Comparison of ENCODE assay signal across 22 cellular contexts in genomic region chr20:42959996-42960395, GRCh38.
DNase-seq lines count a peak whose midpoint lies in the region; ATAC-seq, FAIRE-seq and TF ChIP-seq lines count a peak whose summit lies in the region.
"Had no signal": no experiment of that assay in that cellular context is flagged by ENCODE, and none has a peak within 500 bp of the region (broad histone marks: within the 10 kb centered on the region; RNA-seq: fewer than 3 reads in every experiment).

No MANE protein-coding gene starts in this region.

- 0% methylated on average over 2 of the region's 2 CpGs for WGBS in HepG2 (ENCODE audit: low lambda C conversion rate)
- 62% methylated on average over 1 of the region's 2 CpGs for WGBS in right lobe of liver (ENCODE audit: insufficient coverage, low coverage, low lambda C conversion rate, missing lambda C conversion rate)

- H3K27me3 ChIP-seq in HepG2 (ENCODE audit: control insufficient read depth in 1 of 2, insufficient read depth in 2 of 2, low read length in 2 of 2) (no peaks in the 10 kb centered on the region), right lobe of liver (no peaks in the 10 kb centered on the region), Karpas-422 (ENCODE audit: low read length) (no peaks in the 10 kb centered on the region), A673 (replicated peaks; ENCODE audit: insufficient read depth, low read depth, low read length, poor library complexity) (peaks cover 17% of the 10 kb centered on the region)
- H3K27me3 ChIP-seq: BLaER1 treated with 17β-estradiol and CSF1 and Interleukin-3, amounts not matched to agents 10 nM and 100 nM had no signal

- DNase-seq in HepG2 (ENCODE audit: low spot score) (no peak), right lobe of liver (no peak), Karpas-422 (no peak), progenitor cell of endocrine pancreas (ENCODE audit: low spot score, unreplicated experiment) (no peak), A673 (ENCODE audit: low spot score) (no peak)
- DNase-seq in natural killer cell treated with Interleukin-12 subunit alpha and Interleukin-12 subunit beta and Interleukin-15 and Interleukin-18, amount 100 ng/mL, for 72 hours (ENCODE audit: low spot score): no peak
- DNase-seq in activated CD4-positive, alpha-beta T cell treated with anti-CD3 and anti-CD28 coated beads, Interleukin-2, amount 10 ng/mL, durations not matched to agents 24 days and 14 days: no peak
- DNase-seq: AML-193; Caco-2; Calu3; CD4-positive, alpha-beta T cell; CD8-positive, alpha-beta T cell; DMS79 treated with DMSO at 0.1 percent for 48 hours; GF-D8 had no signal

- no peak overlapping the region for H3K27ac ChIP-seq in HepG2 (ENCODE audit: extremely low read length, insufficient read depth, low read length)
- no peak overlapping the region for H3K27ac ChIP-seq in right lobe of liver
- H3K27ac ChIP-seq in Karpas-422 (ENCODE audit: low read length): peak overlapping the region; percentile 93
- H3K27ac ChIP-seq in A673 (ENCODE audit: low read depth, low read length, poor library complexity, severe bottlenecking): no peak overlapping the region
- H3K27ac ChIP-seq: 22Rv1; BLaER1 treated with 17β-estradiol and CSF1 and Interleukin-3, amounts not matched to agents 10 nM and 100 nM; C4-2B had no signal

- CTCF ChIA-PET in HepG2 (lab: Yijun Ruan, JAX; ENCODE audit: low intra/inter-chr PET ratio, low total read pairs) (no interaction called here), A673 (lab: Charles Lee) (no interaction called here)

- H3K36me3 ChIP-seq in HepG2 (replicated peaks in 1 of 2; ENCODE audit: control insufficient read depth in 1 of 2, insufficient read depth in 2 of 2, low read length in 2 of 2): no peaks in the 10 kb centered on the region
- no peaks in the 10 kb centered on the region for H3K36me3 ChIP-seq in right lobe of liver
- peaks cover 15% of the 10 kb centered on the region for H3K36me3 ChIP-seq in Karpas-422 (ENCODE audit: insufficient read depth, low read length)
- H3K36me3 ChIP-seq in A673 (ENCODE audit: insufficient read depth, low read length, poor library complexity, severe bottlenecking): no peaks in the 10 kb centered on the region
- H3K36me3 ChIP-seq: BLaER1 treated with 17β-estradiol and CSF1 and Interleukin-3, amounts not matched to agents 10 nM and 100 nM had no signal

- no peak overlapping the region for H3K4me2 ChIP-seq in HepG2 (ENCODE audit: low read depth, low read length)
- no peak overlapping the region for H3K4me2 ChIP-seq in Karpas-422 (ENCODE audit: low read depth, low read length, poor library complexity, severe bottlenecking)
- H3K4me2 ChIP-seq: BLaER1 treated with 17β-estradiol and CSF1 and Interleukin-3, amounts not matched to agents 10 nM and 100 nM had no signal

- H3K9ac ChIP-seq in HepG2 (ENCODE audit: insufficient read depth, low read depth, low read length) (no peak overlapping the region), Karpas-422 (ENCODE audit: low read length) (peak overlapping the region; percentile 22; the same call in 1 of the 2 replicates)
- H3K9ac ChIP-seq: BLaER1 treated with 17β-estradiol and CSF1 and Interleukin-3, amounts not matched to agents 10 nM and 100 nM had no signal

- no peak overlapping the region for H3K4me3 ChIP-seq in HepG2 (replicated peaks in 1 of 3; ENCODE audit: insufficient read depth in 1 of 3, low read depth in 2 of 3, low read length in 3 of 3)
- no peak overlapping the region for H3K4me3 ChIP-seq in right lobe of liver
- no peak overlapping the region for H3K4me3 ChIP-seq in Karpas-422 (ENCODE audit: low read length)
- H3K4me3 ChIP-seq in A673 (ENCODE audit: low read depth, low read length, poor library complexity, severe bottlenecking): no peak overlapping the region
- H3K4me3 ChIP-seq: BLaER1 treated with 17β-estradiol and CSF1 and Interleukin-3, amounts not matched to agents 10 nM and 100 nM had no signal

- TF ChIP-seq RAD21 in HepG2 (CRISPR knock-in tag; IDR thresholded peaks at IDR 0.05): no peak

- FAIRE-seq in HepG2 (lab: Jason Lieb, UNC): peak; percentile 34
- FAIRE-seq: D721Med, G401.6, GM12891, GM19239 had no signal

- no peaks in the 10 kb centered on the region for H4K20me1 ChIP-seq in HepG2 (ENCODE audit: insufficient read depth, low read length)
- no peaks in the 10 kb centered on the region for H4K20me1 ChIP-seq in Karpas-422 (ENCODE audit: insufficient read depth, low read depth, low read length)
- H4K20me1 ChIP-seq: BLaER1 treated with 17β-estradiol and CSF1 and Interleukin-3, amounts not matched to agents 10 nM and 100 nM had no signal

- H3K4me1 ChIP-seq in HepG2 (ENCODE audit: insufficient read depth, low read length) (no peaks in the 10 kb centered on the region), right lobe of liver (peaks cover 0 to 20% (median 3%) of the 10 kb centered on the region in 4 donors), Karpas-422 (ENCODE audit: low read length) (peaks cover 80% of the 10 kb centered on the region), A673 (ENCODE audit: insufficient read depth, low read length, poor library complexity, severe bottlenecking) (no peaks in the 10 kb centered on the region)
- H3K4me1 ChIP-seq: BLaER1 treated with 17β-estradiol and CSF1 and Interleukin-3, amounts not matched to agents 10 nM and 100 nM; Caco-2 had no signal

- no peaks in the 10 kb centered on the region for H3K9me2 ChIP-seq in Karpas-422 (replicated peaks; ENCODE audit: insufficient read depth, low read length)

- no peak overlapping the region for H3K4me3 Mint-ChIP-seq in progenitor cell of endocrine pancreas (ENCODE audit: low read depth)
- H3K4me3 Mint-ChIP-seq in natural killer cell treated with Interleukin-12 subunit alpha and Interleukin-12 subunit beta and Interleukin-15 and Interleukin-18, amount 100 ng/mL, for 72 hours: no peak overlapping the region
- no peak overlapping the region for H3K4me3 Mint-ChIP-seq in activated CD4-positive, alpha-beta T cell treated with anti-CD3 and anti-CD28 coated beads, Interleukin-2, amount 10 ng/mL, durations not matched to agents 24 days and 14 days
- H3K4me3 Mint-ChIP-seq: B cell; CD4-positive, alpha-beta T cell; CD8-positive, alpha-beta T cell had no signal

- TF ChIP-seq POLR2A in HepG2 (IDR thresholded peaks at IDR 0.05; ENCODE audit: insufficient read depth in 1 of 2, low read depth in 2 of 2, low read length in 2 of 2) (no peak), right lobe of liver (IDR thresholded peaks at IDR 0.05) (no peak)

- POLR2A ChIA-PET in HepG2 (lab: Yijun Ruan, JAX) (no interaction called here), A673 (lab: Charles Lee; ENCODE audit: low non-redundant PET) (no interaction called here)

- H3K4me1 Mint-ChIP-seq in progenitor cell of endocrine pancreas (ENCODE audit: low read depth): peaks cover 50% of the 10 kb centered on the region
- H3K4me1 Mint-ChIP-seq in natural killer cell treated with Interleukin-12 subunit alpha and Interleukin-12 subunit beta and Interleukin-15 and Interleukin-18, amount 100 ng/mL, for 72 hours (ENCODE audit: low read depth in 2 of 2): no peaks in the 10 kb centered on the region
- no peaks in the 10 kb centered on the region for H3K4me1 Mint-ChIP-seq in activated CD4-positive, alpha-beta T cell treated with anti-CD3 and anti-CD28 coated beads, Interleukin-2, amount 10 ng/mL, durations not matched to agents 24 days and 14 days
- H3K4me1 Mint-ChIP-seq: B cell had no signal

- in situ Hi-C loops in HepG2 (cut with HindIII; ENCODE audit: extremely low pct_ligation_motif_present, low pct_unique_long_range_greater_than_20kb): no loop called here

- H3K27ac Mint-ChIP-seq in progenitor cell of endocrine pancreas: peak overlapping the region; percentile 14
- no peak overlapping the region for H3K27ac Mint-ChIP-seq in natural killer cell treated with Interleukin-12 subunit alpha and Interleukin-12 subunit beta and Interleukin-15 and Interleukin-18, amount 100 ng/mL, for 72 hours
- H3K27ac Mint-ChIP-seq in activated CD4-positive, alpha-beta T cell treated with anti-CD3 and anti-CD28 coated beads, Interleukin-2, amount 10 ng/mL, durations not matched to agents 24 days and 14 days: no peak overlapping the region
- H3K27ac Mint-ChIP-seq: B cell; CD4-positive, alpha-beta T cell; CD8-positive, alpha-beta T cell had no signal

- ATAC-seq in HepG2: no peak
- no peak for ATAC-seq in right lobe of liver
- ATAC-seq in natural killer cell treated with Interleukin-12 subunit alpha and Interleukin-12 subunit beta and Interleukin-15 and Interleukin-18, amount 100 ng/mL, for 72 hours: no peak
- ATAC-seq: CD8-positive, alpha-beta T cell had no signal

- no peaks in the 10 kb centered on the region for H3K79me2 ChIP-seq in HepG2 (ENCODE audit: insufficient read depth, low read length)
- no peaks in the 10 kb centered on the region for H3K79me2 ChIP-seq in Karpas-422 (ENCODE audit: low read length)

- H3K9me3 ChIP-seq in HepG2 (ENCODE audit: low read length): no peaks in the 10 kb centered on the region
- H3K9me3 ChIP-seq in right lobe of liver: no peaks in the 10 kb centered on the region
- peaks cover 3% of the 10 kb centered on the region; the same call in 1 of the 2 replicates for H3K9me3 ChIP-seq in Karpas-422 (ENCODE audit: low read length)
- no peaks in the 10 kb centered on the region for H3K9me3 ChIP-seq in A673 (ENCODE audit: low read depth, low read length, poor library complexity, severe bottlenecking)
- H3K9me3 ChIP-seq: BLaER1 treated with 17β-estradiol and CSF1 and Interleukin-3, amounts not matched to agents 10 nM and 100 nM; Caco-2 had no signal

- H2AFZ ChIP-seq in HepG2 (ENCODE audit: low read length) (no peak overlapping the region), Karpas-422 (ENCODE audit: low read length) (no peak overlapping the region)

- no TSS peak for BruUV-seq in HepG2 (replicated peaks; lab: Mats Ljungman, UMichigan)
- no TSS peak for BruUV-seq in A673 (replicated peaks; lab: Mats Ljungman, UMichigan)

- intact Hi-C loops in HepG2 (cut with micrococcal nuclease; ENCODE audit: unreplicated experiment) (no loop called here), right lobe of liver (cut with DNase I) (no loop called here), A673 (cut with micrococcal nuclease; ENCODE audit: unreplicated experiment) (loop anchor here (10.0 kb wide), 1 partner anchor 55 kb away; no protein-coding TSS in a partner anchor)
- intact Hi-C loops in activated CD4-positive, alpha-beta T cell treated with anti-CD3 and anti-CD28 coated beads, Interleukin-2, amount 10 ng/mL, durations not matched to agents 24 days and 14 days (cut with micrococcal nuclease): no loop called here

- H3K27me3 Mint-ChIP-seq in progenitor cell of endocrine pancreas: no peaks in the 10 kb centered on the region
- no peaks in the 10 kb centered on the region for H3K27me3 Mint-ChIP-seq in natural killer cell treated with Interleukin-12 subunit alpha and Interleukin-12 subunit beta and Interleukin-15 and Interleukin-18, amount 100 ng/mL, for 72 hours
- no peaks in the 10 kb centered on the region for H3K27me3 Mint-ChIP-seq in activated CD4-positive, alpha-beta T cell treated with anti-CD3 and anti-CD28 coated beads, Interleukin-2, amount 10 ng/mL, durations not matched to agents 24 days and 14 days
- H3K27me3 Mint-ChIP-seq: CD4-positive, alpha-beta T cell had no signal

- no peak for TF ChIP-seq CTCF in HepG2 (CRISPR knock-in tag; IDR thresholded peaks at IDR 0.05)
- no peak for TF ChIP-seq CTCF in right lobe of liver (IDR thresholded peaks at IDR 0.05)
- TF ChIP-seq CTCF in progenitor cell of endocrine pancreas (IDR thresholded peaks at IDR 0.05; ENCODE audit: unreplicated experiment): no peak
- no peak for TF ChIP-seq CTCF in A673 (conservative IDR thresholded peaks at IDR 0.05; ENCODE audit: low read depth, low read length)

- H3K9me3 Mint-ChIP-seq in progenitor cell of endocrine pancreas (ENCODE audit: low read depth): peaks cover 4% of the 10 kb centered on the region
- H3K9me3 Mint-ChIP-seq in natural killer cell treated with Interleukin-12 subunit alpha and Interleukin-12 subunit beta and Interleukin-15 and Interleukin-18, amount 100 ng/mL, for 72 hours: no peaks in the 10 kb centered on the region
- H3K9me3 Mint-ChIP-seq in activated CD4-positive, alpha-beta T cell treated with anti-CD3 and anti-CD28 coated beads, Interleukin-2, amount 10 ng/mL, durations not matched to agents 24 days and 14 days: no peaks in the 10 kb centered on the region
- H3K9me3 Mint-ChIP-seq: CD8-positive, alpha-beta T cell had no signal

- TF ChIP-seq EP300 in HepG2 (IDR thresholded peaks at IDR 0.05; ENCODE audit: low read depth in 2 of 2, low read length in 2 of 2) (no peak), HepG2 (CRISPR knock-in tag; IDR thresholded peaks at IDR 0.05; ENCODE audit: borderline replicate concordance) (no peak)

- peaks cover 5% of the 10 kb centered on the region for H3K36me3 Mint-ChIP-seq in progenitor cell of endocrine pancreas (ENCODE audit: insufficient read depth)
- H3K36me3 Mint-ChIP-seq in natural killer cell treated with Interleukin-12 subunit alpha and Interleukin-12 subunit beta and Interleukin-15 and Interleukin-18, amount 100 ng/mL, for 72 hours: no peaks in the 10 kb centered on the region
- H3K36me3 Mint-ChIP-seq in activated CD4-positive, alpha-beta T cell treated with anti-CD3 and anti-CD28 coated beads, Interleukin-2, amount 10 ng/mL, durations not matched to agents 24 days and 14 days (ENCODE audit: low read depth): no peaks in the 10 kb centered on the region
- H3K36me3 Mint-ChIP-seq: CD8-positive, alpha-beta T cell had no signal
